ENCODE assay signal across 10 cellular contexts in the genomic region with DNA sequence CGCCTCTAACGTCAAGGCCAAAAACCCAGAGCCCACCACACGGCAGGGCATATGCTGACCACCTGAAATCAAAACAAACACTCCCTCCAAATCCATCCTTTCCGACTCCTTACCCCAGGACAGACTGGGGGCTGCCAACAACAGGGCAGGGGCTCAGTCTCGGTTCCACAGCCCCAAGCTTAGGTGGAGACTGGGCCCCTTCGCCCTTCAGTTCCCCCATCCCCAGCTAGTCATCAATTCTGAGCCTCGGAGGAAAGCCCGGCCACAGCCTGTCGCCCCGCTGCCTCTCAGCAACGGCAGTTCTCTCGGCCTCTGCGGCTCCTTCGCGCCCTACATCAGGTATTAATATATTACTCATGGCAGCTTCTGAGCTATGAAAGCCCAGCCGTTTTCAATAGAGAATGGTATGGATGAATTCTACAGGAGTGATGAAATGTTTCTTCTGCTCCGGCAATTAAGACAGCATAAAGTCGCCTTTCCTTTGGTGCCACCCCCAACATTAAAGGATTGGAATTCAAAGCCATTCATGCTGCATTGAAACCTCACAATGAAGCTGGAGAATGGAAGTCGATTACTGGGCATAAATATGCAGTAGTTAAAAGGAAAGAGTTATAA. TPM values are rescaled to one million over a fixed set of nuclear protein-coding genes. Genes with fewer than 3 reads are reported as not detected.
DNase-seq lines count a peak whose midpoint lies in the region; ATAC-seq and TF ChIP-seq lines count a peak whose summit lies in the region.
"Had no signal": no experiment of that assay in that cellular context is flagged by ENCODE, and none has a peak within 500 bp of the region (broad histone marks: within the 10 kb centered on the region; RNA-seq: fewer than 3 reads in every experiment).

No MANE protein-coding gene starts in this region.

- no peaks in the 10 kb centered on the region for H4K20me1 ChIP-seq in mammary epithelial cell (ENCODE audit: insufficient read depth, low read length)

- dilution Hi-C loops in mammary epithelial cell (cut with HindIII; ENCODE audit: low sequenced_read_pairs) = no loop called here

- H3K36me3 ChIP-seq in mammary epithelial cell (ENCODE audit: insufficient read depth, low read length) (no peaks in the 10 kb centered on the region), thymus (ENCODE audit: control insufficient read depth, insufficient read depth) (no peaks in the 10 kb centered on the region), uterus (no peaks in the 10 kb centered on the region)

- no peak overlapping the region for H2AFZ ChIP-seq in mammary epithelial cell (ENCODE audit: low read depth, low read length)

- H3K4me1 Mint-ChIP-seq in MCF 10A (ENCODE audit: insufficient read depth, unreplicated experiment) (peaks cover 21% of the 10 kb centered on the region), memory B cell (peaks cover 19% of the 10 kb centered on the region)
- H3K4me1 Mint-ChIP-seq in activated T-helper 2 cell treated with anti-CD3 and anti-CD28 coated beads, Interferon-gamma antibody, Interleukin-2, Interleukin-4, amounts not matched to agents 10 μg/mL and 5 μg/mL and 100 μg/mL, durations not matched to agents 14 hours and 24 hours and 36 hours (ENCODE audit: low read depth) = peaks cover 41% of the 10 kb centered on the region

- H3K9ac ChIP-seq in mammary epithelial cell (ENCODE audit: insufficient read depth, low read length) = no peak overlapping the region

- CTCF ChIA-PET in MCF 10A (lab: Yijun Ruan, JAX) (interaction anchor here (1.1 to 1.2 kb wide), 2 partner anchors 262 to 594 kb away, joined by 3 to 6 read pairs; no protein-coding TSS in a partner anchor), mammary epithelial cell (lab: Charles Lee; ENCODE audit: low non-redundant PET) (no interaction called here)

- H3K27me3 ChIP-seq in mammary epithelial cell (ENCODE audit: insufficient read depth, low read length) (no peaks in the 10 kb centered on the region), thymus (ENCODE audit: control insufficient read depth, insufficient read depth) (no peaks in the 10 kb centered on the region), uterus (no peaks in the 10 kb centered on the region)
- H3K27me3 ChIP-seq: BE2C had no signal

- no peaks in the 10 kb centered on the region for H3K27me3 Mint-ChIP-seq in MCF 10A (ENCODE audit: insufficient read depth, unreplicated experiment)
- H3K27me3 Mint-ChIP-seq in activated T-helper 2 cell treated with anti-CD3 and anti-CD28 coated beads, Interferon-gamma antibody, Interleukin-2, Interleukin-4, amounts not matched to agents 10 μg/mL and 5 μg/mL and 100 μg/mL, durations not matched to agents 14 hours and 24 hours and 36 hours (ENCODE audit: low read depth) = no peaks in the 10 kb centered on the region
- H3K27me3 Mint-ChIP-seq in memory B cell = no peaks in the 10 kb centered on the region

- H3K9me3 Mint-ChIP-seq in MCF 10A (ENCODE audit: unreplicated experiment) (no peaks in the 10 kb centered on the region), memory B cell (no peaks in the 10 kb centered on the region)
- no peaks in the 10 kb centered on the region for H3K9me3 Mint-ChIP-seq in activated T-helper 2 cell treated with anti-CD3 and anti-CD28 coated beads, Interferon-gamma antibody, Interleukin-2, Interleukin-4, amounts not matched to agents 10 μg/mL and 5 μg/mL and 100 μg/mL, durations not matched to agents 14 hours and 24 hours and 36 hours
- H3K9me3 Mint-ChIP-seq: activated T-cell treated with anti-CD3 and anti-CD28 coated beads, Interleukin-2, amount 50 U/mL, for 4 hours had no signal

- H3K36me3 Mint-ChIP-seq in MCF 10A (ENCODE audit: insufficient read depth, unreplicated experiment) (peaks cover 24% of the 10 kb centered on the region), memory B cell (peaks cover 4% of the 10 kb centered on the region)
- peaks cover 24% of the 10 kb centered on the region for H3K36me3 Mint-ChIP-seq in activated T-helper 2 cell treated with anti-CD3 and anti-CD28 coated beads, Interferon-gamma antibody, Interleukin-2, Interleukin-4, amounts not matched to agents 10 μg/mL and 5 μg/mL and 100 μg/mL, durations not matched to agents 14 hours and 24 hours and 36 hours (ENCODE audit: low read depth)

- in situ Hi-C loops in mammary epithelial cell (cut with MboI; ENCODE audit: low sequenced_read_pairs in 2 of 2) = no loop called here

- TF ChIP-seq CTCF in MCF 10A (IDR thresholded peaks at IDR 0.05; ENCODE audit: unreplicated experiment) (no peak), mammary epithelial cell (conservative IDR thresholded peaks at IDR 0.05 in 1 of 2, IDR thresholded peaks at IDR 0.05 in 1 of 2; ENCODE audit: extremely low read depth in 1 of 2, insufficient read depth in 1 of 2, low read depth in 1 of 2, low read length in 2 of 2) (no peak), uterus (IDR thresholded peaks at IDR 0.05) (no peak)

- WGBS in mammary epithelial cell (ENCODE audit: low coverage, missing lambda C conversion rate) = 84% methylated on average over 15 of the region's 19 CpGs
- 90% methylated on average over 19 of the region's 19 CpGs for WGBS in thymus

- POLR2A ChIA-PET in MCF 10A (lab: Yijun Ruan, JAX) = interaction anchor here (0.6 to 1.2 kb wide), 2 partner anchors 118 to 210 kb away, joined by 3 read pairs; no protein-coding TSS in a partner anchor

- H3K27ac Mint-ChIP-seq in MCF 10A (ENCODE audit: low read depth, unreplicated experiment) (peak overlapping the region; percentile 77), memory B cell (peak overlapping the region; percentile 23)
- H3K27ac Mint-ChIP-seq in activated T-helper 2 cell treated with anti-CD3 and anti-CD28 coated beads, Interferon-gamma antibody, Interleukin-2, Interleukin-4, amounts not matched to agents 10 μg/mL and 5 μg/mL and 100 μg/mL, durations not matched to agents 14 hours and 24 hours and 36 hours = peak overlapping the region; percentile 38

- ATAC-seq in memory B cell (ENCODE audit: low read depth) = no peak
- no peak for ATAC-seq in GM21529 (IDR thresholded peaks at IDR 0.05; ENCODE audit: unreplicated experiment)
- ATAC-seq: activated T-cell treated with anti-CD3 and anti-CD28 coated beads, Interleukin-2, amount 50 U/mL, for 4 hours had no signal

- peaks cover 55% of the 10 kb centered on the region for H3K79me2 ChIP-seq in mammary epithelial cell (ENCODE audit: insufficient read depth, low read length)

- H3K4me2 ChIP-seq in mammary epithelial cell (ENCODE audit: insufficient read depth, low read depth, low read length) = no peak overlapping the region

- intact Hi-C loops in MCF 10A (cut with micrococcal nuclease) = loop anchor here (5.0 kb wide), 1 partner anchor 594 kb away; no protein-coding TSS in a partner anchor
- intact Hi-C loops in mammary epithelial cell (cut with micrococcal nuclease) = loop anchor here (5.0 to 10.0 kb wide), 2 partner anchors 121 to 363 kb away; no protein-coding TSS in a partner anchor
- intact Hi-C loops in activated T-helper 2 cell treated with anti-CD3 and anti-CD28 coated beads, Interferon-gamma antibody, Interleukin-2, Interleukin-4, amounts not matched to agents 10 μg/mL and 5 μg/mL and 100 μg/mL, durations not matched to agents 14 hours and 24 hours and 36 hours (cut with micrococcal nuclease) = no loop called here
- intact Hi-C loops in uterus (cut with DNase I; ENCODE audit: low total_unique reads) = no loop called here

- no peak for DNase-seq in MCF 10A (ENCODE audit: unreplicated experiment)
- no peak for DNase-seq in mammary epithelial cell
- DNase-seq in activated T-helper 2 cell treated with anti-CD3 and anti-CD28 coated beads, Interferon-gamma antibody, Interleukin-2, Interleukin-4, amounts not matched to agents 10 μg/mL and 5 μg/mL and 100 μg/mL, durations not matched to agents 14 hours and 24 hours and 36 hours (ENCODE audit: low spot score) = no peak
- DNase-seq in memory B cell (ENCODE audit: low spot score in 2 of 2) = no peak
- DNase-seq in pons (ENCODE audit: low spot score) = no peak
- DNase-seq in uterus = no peak

- H3K4me1 ChIP-seq in mammary epithelial cell (ENCODE audit: insufficient read depth, low read length) (peaks cover 14% of the 10 kb centered on the region), thymus (ENCODE audit: control insufficient read depth, insufficient read depth, low read length) (peaks cover 38% of the 10 kb centered on the region), uterus (peaks cover 0 to 7% of the 10 kb centered on the region in 2 donors)

- BruUV-seq in MCF 10A (replicated peaks; lab: Mats Ljungman, UMichigan) (no TSS peak), mammary epithelial cell (replicated peaks; lab: Mats Ljungman, UMichigan) (no TSS peak)

- no peak for TF ChIP-seq POLR2A in uterus (IDR thresholded peaks at IDR 0.05)

- H3K9me3 ChIP-seq in mammary epithelial cell (replicated peaks; ENCODE audit: insufficient read depth, low read length) (no peaks in the 10 kb centered on the region), thymus (ENCODE audit: control insufficient read depth) (no peaks in the 10 kb centered on the region), uterus (no peaks in the 10 kb centered on the region)
- H3K9me3 ChIP-seq: BE2C had no signal

- no peak overlapping the region for H3K4me3 ChIP-seq in mammary epithelial cell (replicated peaks in 1 of 3; ENCODE audit: insufficient read depth in 1 of 3, low read depth in 2 of 3, low read length in 3 of 3)
- H3K4me3 ChIP-seq in thymus (ENCODE audit: low read length) = peak overlapping the region; percentile 9
- no peak overlapping the region for H3K4me3 ChIP-seq in uterus

- no peak overlapping the region for H3K27ac ChIP-seq in mammary epithelial cell (ENCODE audit: insufficient read depth, low read depth, low read length)
- no peak overlapping the region for H3K27ac ChIP-seq in thymus (ENCODE audit: low read depth)
- peak overlapping the region in 1 of 2 donors; percentile 89 for H3K27ac ChIP-seq in uterus

- H3K4me3 Mint-ChIP-seq in MCF 10A (ENCODE audit: unreplicated experiment) (no peak overlapping the region), memory B cell (no peak overlapping the region)
- H3K4me3 Mint-ChIP-seq in activated T-helper 2 cell treated with anti-CD3 and anti-CD28 coated beads, Interferon-gamma antibody, Interleukin-2, Interleukin-4, amounts not matched to agents 10 μg/mL and 5 μg/mL and 100 μg/mL, durations not matched to agents 14 hours and 24 hours and 36 hours (ENCODE audit: low read depth) = no peak overlapping the region
- H3K4me3 Mint-ChIP-seq: activated T-cell treated with anti-CD3 and anti-CD28 coated beads, Interleukin-2, amount 50 U/mL, for 4 hours had no signal

RNA-seq across cellular contexts. Expression of gene HDAC4, which starts 2.9 kb away (rescaled TPM):
- total RNA-seq in MCF 10A (2022) = 21.8 and 23.8 TPM in 2 replicates
- total RNA-seq in mammary epithelial cell = 10 to 100 TPM; 18.4 to 20.2 TPM
- polyA plus RNA-seq in mammary epithelial cell = 8.9 TPM
- polyA minus RNA-seq in mammary epithelial cell = 12.6 TPM
- total RNA-seq in activated T-helper 2 cell treated with anti-CD3 and anti-CD28 coated beads, Interferon-gamma antibody, Interleukin-2, Interleukin-4, amounts not matched to agents 10 μg/mL and 5 μg/mL and 100 μg/mL, durations not matched to agents 14 hours and 24 hours and 36 hours = 44.8 and 55.3 TPM in 2 replicates
- polyA plus RNA-seq in thymus = 7.8 TPM
- 10 to 100 TPM; 42.1 to 91.5 (median 73.4) TPM for total RNA-seq in uterus

Comparison
In these comparisons a context has a peak if more than half of its experiments do, and no peak if none do; other contexts are left out.
1. H3K27ac Mint-ChIP-seq: peak in every context shown above with its lines; median percentile 77 in MCF 10A; 38 in activated T-helper 2 cell treated with anti-CD3 and anti-CD28 coated beads, Interferon-gamma antibody, Interleukin-2, Interleukin-4, amounts not matched to agents 10 μg/mL and 5 μg/mL and 100 μg/mL, durations not matched to agents 14 hours and 24 hours and 36 hours; 23 in memory B cell.
2. intact Hi-C loops: an anchor here in MCF 10A (5.0 kb wide) and mammary epithelial cell (5.0 to 10.0 kb wide); none called in activated T-helper 2 cell treated with anti-CD3 and anti-CD28 coated beads, Interferon-gamma antibody, Interleukin-2, Interleukin-4, amounts not matched to agents 10 μg/mL and 5 μg/mL and 100 μg/mL, durations not matched to agents 14 hours and 24 hours and 36 hours and uterus.